ENCODE assay signal across 10 cellular contexts in genomic region chr18:75854174-75854573, GRCh38.
DNase-seq lines count a peak whose midpoint lies in the region; ATAC-seq, FAIRE-seq and TF ChIP-seq lines count a peak whose summit lies in the region.
"Had no signal": no experiment of that assay in that cellular context is flagged by ENCODE, and none has a peak within 500 bp of the region (broad histone marks: within the 10 kb centered on the region; RNA-seq: fewer than 3 reads in every experiment).

No MANE protein-coding gene starts in this region.

- no peak overlapping the region for H3K4me3 Mint-ChIP-seq in activated T-cell treated with anti-CD3 and anti-CD28 coated beads, Interleukin-2, amount 50 U/mL, for 24 hours
- H3K4me3 Mint-ChIP-seq in activated T-helper 17 cell treated with anti-CD3 and anti-CD28 coated beads, Interleukin-2, amount 50 U/mL, for 72 hours, result no peak overlapping the region
- H3K4me3 Mint-ChIP-seq: activated T-helper 1 cell treated with anti-CD3 and anti-CD28 coated beads, Interleukin-12 subunit alpha, Interleukin-12 subunit beta, Interleukin-2, Interleukin-4 antibody, amounts not matched to agents 30 ng/mL and 10 ng/mL and 1 ng/mL, durations not matched to agents 14 hours and 24 hours and 36 hours; memory B cell had no signal

- H3K36me3 Mint-ChIP-seq in activated T-cell treated with anti-CD3 and anti-CD28 coated beads, Interleukin-2, amount 50 U/mL, for 24 hours (ENCODE audit: low read depth), result no peaks in the 10 kb centered on the region
- no peaks in the 10 kb centered on the region for H3K36me3 Mint-ChIP-seq in activated T-helper 17 cell treated with anti-CD3 and anti-CD28 coated beads, Interleukin-2, amount 50 U/mL, for 72 hours (ENCODE audit: low read depth)
- H3K36me3 Mint-ChIP-seq: memory B cell had no signal

- no peaks in the 10 kb centered on the region for H3K9me3 Mint-ChIP-seq in activated T-cell treated with anti-CD3 and anti-CD28 coated beads, Interleukin-2, amount 50 U/mL, for 24 hours
- H3K9me3 Mint-ChIP-seq in activated T-helper 17 cell treated with anti-CD3 and anti-CD28 coated beads, Interleukin-2, amount 50 U/mL, for 72 hours, result peaks cover 5% of the 10 kb centered on the region
- H3K9me3 Mint-ChIP-seq: activated T-helper 1 cell treated with anti-CD3 and anti-CD28 coated beads, Interleukin-12 subunit alpha, Interleukin-12 subunit beta, Interleukin-2, Interleukin-4 antibody, amounts not matched to agents 30 ng/mL and 10 ng/mL and 1 ng/mL, durations not matched to agents 14 hours and 24 hours and 36 hours; memory B cell had no signal

- POLR2A ChIA-PET in K562 (lab: Yijun Ruan, JAX), result no interaction called here

- no peaks in the 10 kb centered on the region for H3K4me1 ChIP-seq in K562 (replicated peaks in 1 of 2; ENCODE audit: control insufficient read depth in 2 of 2, insufficient read depth in 2 of 2, low read length in 2 of 2)

- H3K4me3 ChIP-seq in LNCaP clone FGC (ENCODE audit: low read depth, low read length), result no peak overlapping the region
- H3K4me3 ChIP-seq in K562, result no peak overlapping the region

- in situ Hi-C loops in K562 (cut with MboI), result no loop called here

- H4K20me1 ChIP-seq in K562 (replicated peaks; ENCODE audit: control insufficient read depth, insufficient read depth, low read length), result no peaks in the 10 kb centered on the region

- H3K4me2 ChIP-seq in K562 (ENCODE audit: insufficient read depth, low read length), result no peak overlapping the region

- peak; percentile 66; the same call in 2 of the 3 replicates for ATAC-seq in K562
- ATAC-seq in GM18907 (IDR thresholded peaks at IDR 0.05; ENCODE audit: unreplicated experiment), result no peak
- no peak for ATAC-seq in activated T-helper 17 cell treated with anti-CD3 and anti-CD28 coated beads, Interleukin-2, amount 50 U/mL, for 72 hours (replicated peaks)

- H3K9ac ChIP-seq in K562 (ENCODE audit: insufficient read depth in 1 of 2, low read depth in 2 of 2, low read length in 2 of 2), result no peak overlapping the region

- no peaks in the 10 kb centered on the region for H3K4me1 Mint-ChIP-seq in activated T-cell treated with anti-CD3 and anti-CD28 coated beads, Interleukin-2, amount 50 U/mL, for 24 hours (ENCODE audit: low read depth)
- no peaks in the 10 kb centered on the region for H3K4me1 Mint-ChIP-seq in activated T-helper 17 cell treated with anti-CD3 and anti-CD28 coated beads, Interleukin-2, amount 50 U/mL, for 72 hours
- H3K4me1 Mint-ChIP-seq: memory B cell had no signal

- 0% methylated on average over 4 of the region's 4 CpGs for WGBS in K562 (ENCODE audit: insufficient coverage, low coverage, missing lambda C conversion rate)

- no peaks in the 10 kb centered on the region for H3K79me2 ChIP-seq in K562 (ENCODE audit: control insufficient read depth, insufficient read depth, low read length)

- H3K27me3 Mint-ChIP-seq in activated T-cell treated with anti-CD3 and anti-CD28 coated beads, Interleukin-2, amount 50 U/mL, for 24 hours, result peaks cover 5% of the 10 kb centered on the region
- H3K27me3 Mint-ChIP-seq in activated T-helper 17 cell treated with anti-CD3 and anti-CD28 coated beads, Interleukin-2, amount 50 U/mL, for 72 hours, result peaks cover 6% of the 10 kb centered on the region
- H3K27me3 Mint-ChIP-seq: memory B cell had no signal

- H2AFZ ChIP-seq in K562 (ENCODE audit: low read depth, low read length), result no peak overlapping the region

- H3K9me3 ChIP-seq in K562 (replicated peaks; ENCODE audit: control insufficient read depth, insufficient read depth, low read depth, low read length), result no peaks in the 10 kb centered on the region

- no peak; a peak in 1 of 4 replicates for TF ChIP-seq RAD21 in K562 (CRISPR knock-in tag; conservative IDR thresholded peaks at IDR 0.05 in 1 of 2, IDR thresholded peaks at IDR 0.05 in 1 of 2)

- peak; percentile 6 for DNase-seq in activated T-cell treated with anti-CD3 and anti-CD28 coated beads for 48 hours (ENCODE audit: low read depth)
- no peak for DNase-seq in activated T-cell treated with anti-CD3 and anti-CD28 coated beads, Interleukin-2, amount 50 U/mL, for 24 hours
- no peak for DNase-seq in LNCaP clone FGC (ENCODE audit: low read depth)
- DNase-seq in K562 (ENCODE audit: extremely low read depth in 1 of 4, low spot score in 3 of 4), result peak; percentile 15 to 44 (median 20)
- DNase-seq in stimulated activated CD4-positive, alpha-beta T cell treated with anti-CD3 and anti-CD28 coated beads, Interleukin-15, amount 100 ng/mL, for 24 hours, result peak; percentile 32
- DNase-seq in stimulated activated naive CD4-positive, alpha-beta T cell (lab: John Stamatoyannopoulos, UW), result no peak

- peak; percentile 54 for TF ChIP-seq CTCF in LNCaP clone FGC (IDR thresholded peaks at IDR 0.05; ENCODE audit: control insufficient read depth, extremely low read depth, insufficient read depth)
- TF ChIP-seq CTCF in K562 (IDR thresholded peaks at IDR 0.05 in 2 of 3, conservative IDR thresholded peaks at IDR 0.05 in 1 of 3; ENCODE audit: insufficient read depth in 2 of 3, low read depth in 1 of 3, low read length in 3 of 3), result peak; percentile 41 to 60 (median 50)

- no peak for TF ChIP-seq EP300 in K562 (IDR thresholded peaks at IDR 0.05; ENCODE audit: low read length)

- H3K27me3 ChIP-seq in K562 (ENCODE audit: control insufficient read depth in 2 of 2, insufficient read depth in 2 of 2, low read length in 2 of 2), result no peaks in the 10 kb centered on the region

- FAIRE-seq in K562 (lab: Jason Lieb, UNC), result no peak

- H3K9me1 ChIP-seq in K562 (ENCODE audit: control insufficient read depth, insufficient read depth, low read length), result no peaks in the 10 kb centered on the region

- BruUV-seq in K562 (replicated peaks; lab: Mats Ljungman, UMichigan), result no TSS peak

- H3K27ac Mint-ChIP-seq in activated T-cell treated with anti-CD3 and anti-CD28 coated beads, Interleukin-2, amount 50 U/mL, for 24 hours, result no peak overlapping the region
- no peak overlapping the region for H3K27ac Mint-ChIP-seq in activated T-helper 17 cell treated with anti-CD3 and anti-CD28 coated beads, Interleukin-2, amount 50 U/mL, for 72 hours
- H3K27ac Mint-ChIP-seq: activated T-helper 1 cell treated with anti-CD3 and anti-CD28 coated beads, Interleukin-12 subunit alpha, Interleukin-12 subunit beta, Interleukin-2, Interleukin-4 antibody, amounts not matched to agents 30 ng/mL and 10 ng/mL and 1 ng/mL, durations not matched to agents 14 hours and 24 hours and 36 hours; memory B cell had no signal

- no peak for TF ChIP-seq POLR2A in K562 (conservative IDR thresholded peaks at IDR 0.05)

- H3K27ac ChIP-seq in K562 (ENCODE audit: extremely low read depth, low read depth, low read length), result no peak overlapping the region

- H3K36me3 ChIP-seq in K562 (ENCODE audit: control insufficient read depth, insufficient read depth, low read length), result no peaks in the 10 kb centered on the region

- intact Hi-C loops in K562 (cut with micrococcal nuclease), result no loop called here

- CTCF ChIA-PET in K562 (lab: Yijun Ruan, JAX; ENCODE audit: low intra/inter-chr PET ratio), result no interaction called here

TF ChIP-seq in K562, 482 proteins besides CTCF, POLR2A, EP300 and RAD21 (continues in another document):
- no peak for TF ChIP-seq TAF1 (IDR thresholded peaks at IDR 0.05; ENCODE audit: control insufficient read depth, extremely low read depth, insufficient read depth, low read length, severe bottlenecking)
- no peak for TF ChIP-seq NFE2 (IDR thresholded peaks at IDR 0.05; ENCODE audit: low read depth)
- TF ChIP-seq KHSRP (IDR thresholded peaks at IDR 0.05), result no peak
- no peak for TF ChIP-seq BCOR (IDR thresholded peaks at IDR 0.05)
- TF ChIP-seq MNT (conservative IDR thresholded peaks at IDR 0.05), result no peak
- TF ChIP-seq VEZF1 (CRISPR knock-in tag; IDR thresholded peaks at IDR 0.05), result no peak
- TF ChIP-seq, protein P1, sequence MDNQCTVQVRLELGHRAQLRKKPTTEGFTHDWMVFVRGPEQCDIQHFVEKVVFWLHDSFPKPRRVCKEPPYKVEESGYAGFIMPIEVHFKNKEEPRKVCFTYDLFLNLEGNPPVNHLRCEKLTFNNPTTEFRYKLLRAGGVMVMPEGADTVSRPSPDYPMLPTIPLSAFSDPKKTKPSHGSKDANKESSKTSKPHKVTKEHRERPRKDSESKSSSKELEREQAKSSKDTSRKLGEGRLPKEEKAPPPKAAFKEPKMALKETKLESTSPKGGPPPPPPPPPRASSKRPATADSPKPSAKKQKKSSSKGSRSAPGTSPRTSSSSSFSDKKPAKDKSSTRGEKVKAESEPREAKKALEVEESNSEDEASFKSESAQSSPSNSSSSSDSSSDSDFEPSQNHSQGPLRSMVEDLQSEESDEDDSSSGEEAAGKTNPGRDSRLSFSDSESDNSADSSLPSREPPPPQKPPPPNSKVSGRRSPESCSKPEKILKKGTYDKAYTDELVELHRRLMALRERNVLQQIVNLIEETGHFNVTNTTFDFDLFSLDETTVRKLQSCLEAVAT (IDR thresholded peaks at IDR 0.05), result no peak
- no peak for TF ChIP-seq SIX5 (IDR thresholded peaks at IDR 0.05; ENCODE audit: borderline replicate concordance in 1 of 2, insufficient read depth in 1 of 2, low read depth in 1 of 2, low read length in 2 of 2)
- no peak for TF ChIP-seq ZFP36 (IDR thresholded peaks at IDR 0.05; ENCODE audit: low read depth, low read length, partially characterized antibody)

Comparison
In these comparisons a context has a peak if more than half of its experiments do, and no peak if none do; other contexts are left out.
1. DNase-seq: peak in activated T-cell treated with anti-CD3 and anti-CD28 coated beads for 48 hours (single experiment), K562 (4 of 4) and stimulated activated CD4-positive, alpha-beta T cell treated with anti-CD3 and anti-CD28 coated beads, Interleukin-15, amount 100 ng/mL, for 24 hours (single experiment); none in activated T-cell treated with anti-CD3 and anti-CD28 coated beads, Interleukin-2, amount 50 U/mL, for 24 hours (single experiment), LNCaP clone FGC (single experiment) and stimulated activated naive CD4-positive, alpha-beta T cell (0 of 6).